8 cellular contexts compared by ENCODE assay signal in the genomic region with DNA sequence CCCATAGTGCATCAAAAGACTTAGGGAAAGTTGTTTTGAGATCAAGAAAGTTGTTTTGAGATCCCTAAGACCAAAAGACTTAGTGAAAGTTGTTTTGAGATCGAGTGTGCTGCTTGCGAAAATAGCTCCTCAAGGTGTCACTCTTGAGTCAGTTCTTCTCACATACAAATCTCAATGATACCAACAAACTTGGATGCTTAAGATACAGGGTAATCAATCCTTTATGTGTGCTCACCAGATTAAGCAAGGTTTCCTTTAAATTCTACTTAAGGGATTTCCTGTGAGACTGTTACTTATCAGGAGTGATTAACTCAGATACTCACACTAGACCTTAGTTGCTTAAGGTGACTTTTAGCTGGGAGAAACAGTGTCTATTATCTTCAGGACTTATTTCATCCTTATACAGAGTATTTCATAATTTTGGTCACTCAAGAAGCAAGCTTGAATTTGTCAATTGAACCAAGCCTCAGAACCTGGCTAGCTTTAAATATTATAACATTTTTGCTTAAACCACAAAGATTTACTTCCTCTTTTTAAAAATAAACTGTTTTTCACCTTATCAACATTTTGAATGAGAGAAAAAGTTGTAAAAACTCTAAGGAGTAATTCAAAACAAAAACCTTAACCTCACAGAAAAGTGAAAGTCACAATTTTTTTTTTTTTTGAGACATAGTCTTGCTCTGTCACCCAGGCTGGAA. TPM values are rescaled to one million over a fixed set of nuclear protein-coding genes. Genes with fewer than 3 reads are reported as not detected.
A peak's percentile ranks its signal among the peaks of the same experiment; 100 is the strongest.
DNase-seq lines count a peak whose midpoint lies in the region; ATAC-seq, FAIRE-seq and TF ChIP-seq lines count a peak whose summit lies in the region.

No MANE protein-coding gene starts in this region.

- H3K9me3 ChIP-seq in prostate gland: no peaks in the 10 kb centered on the region

- peaks cover 7% of the 10 kb centered on the region for H3K4me1 Mint-ChIP-seq in activated CD8-positive, alpha-beta T cell treated with anti-CD3 and anti-CD28 coated beads for 36 hours (ENCODE audit: low read depth)

- no peaks in the 10 kb centered on the region for H3K36me3 ChIP-seq in prostate gland

- peak; percentile 40 for FAIRE-seq in frontal cortex (lab: Jason Lieb, UNC)

- CTCF ChIA-PET in activated CD8-positive, alpha-beta T cell treated with anti-CD3 and anti-CD28 coated beads for 36 hours (lab: Charles Lee): interaction anchor here (0.6 to 10.9 kb wide), 84 partner anchors 9 to 480 kb away, joined by 3 to 331 read pairs (median 6); a partner anchor contains a TSS

- no peak overlapping the region for H3K27ac ChIP-seq in prostate gland

- peak overlapping the region; percentile 34 for H3K4me3 Mint-ChIP-seq in activated CD8-positive, alpha-beta T cell treated with anti-CD3 and anti-CD28 coated beads for 36 hours

- H3K4me3 ChIP-seq in prostate gland: no peak overlapping the region

- no peaks in the 10 kb centered on the region for H3K27me3 ChIP-seq in prostate gland (replicated peaks; ENCODE audit: insufficient read depth)

- H3K4me1 ChIP-seq in prostate gland (replicated peaks): no peaks in the 10 kb centered on the region

- WGBS in prostate gland: 2% methylated on average over 2 of the region's 2 CpGs

- H3K27me3 Mint-ChIP-seq in activated CD8-positive, alpha-beta T cell treated with anti-CD3 and anti-CD28 coated beads for 36 hours: no peaks in the 10 kb centered on the region

- no peak for TF ChIP-seq POLR2A in prostate gland (IDR thresholded peaks at IDR 0.05)

- ATAC-seq in HG02798 (IDR thresholded peaks at IDR 0.05; ENCODE audit: poor library complexity, unreplicated experiment) (peak; percentile 63), HG03469 (IDR thresholded peaks at IDR 0.05; ENCODE audit: unreplicated experiment) (no peak)
- ATAC-seq in activated CD8-positive, alpha-beta T cell treated with anti-CD3 and anti-CD28 coated beads for 36 hours: peak; percentile 82

- POLR2A ChIA-PET in activated CD8-positive, alpha-beta T cell treated with anti-CD3 and anti-CD28 coated beads for 36 hours (lab: Charles Lee): interaction anchor here (0.7 to 1.6 kb wide), 4 partner anchors 89 to 285 kb away, joined by 3 to 4 read pairs (median 3); no protein-coding TSS in a partner anchor

- intact Hi-C loops in activated CD8-positive, alpha-beta T cell treated with anti-CD3 and anti-CD28 coated beads for 36 hours (cut with micrococcal nuclease): loop anchor here (2.0 to 10.0 kb wide), 2 partner anchors 162 to 186 kb away; a partner anchor contains a TSS
- intact Hi-C loops in prostate gland (cut with DNase I): loop anchor here (2.0 to 5.0 kb wide), 2 partner anchors 184 to 252 kb away; no protein-coding TSS in a partner anchor

- no peaks in the 10 kb centered on the region for H3K36me3 Mint-ChIP-seq in activated CD8-positive, alpha-beta T cell treated with anti-CD3 and anti-CD28 coated beads for 36 hours (ENCODE audit: low read depth)

- peak; percentile 27 for DNase-seq in stimulated activated CD4-positive, alpha-beta T cell treated with anti-CD3 and anti-CD28 coated beads, Interleukin-15, amount 100 ng/mL, for 24 hours
- DNase-seq in stimulated activated CD4-positive, alpha-beta T cell treated with anti-CD3 and anti-CD28 coated beads, Interleukin-2, amount 100 ng/mL, for 24 hours: no peak
- DNase-seq in NCI-H2196 treated with DMSO at 0.1 percent for 48 hours (lab: John Stamatoyannopoulos, UW; ENCODE audit: unreplicated experiment) (peak; percentile 36), frontal cortex (ENCODE audit: low spot score in 2 of 2) (peak in 1 of 2 donors; percentile 23), prostate gland (ENCODE audit: low spot score) (peak; percentile 28)
- peak; percentile 52 for DNase-seq in activated CD8-positive, alpha-beta T cell treated with anti-CD3 and anti-CD28 coated beads for 36 hours

- peak overlapping the region; percentile 28 for H3K27ac Mint-ChIP-seq in activated CD8-positive, alpha-beta T cell treated with anti-CD3 and anti-CD28 coated beads for 36 hours

- no peaks in the 10 kb centered on the region for H3K9me3 Mint-ChIP-seq in activated CD8-positive, alpha-beta T cell treated with anti-CD3 and anti-CD28 coated beads for 36 hours

- peak; percentile 74 for TF ChIP-seq CTCF in activated CD8-positive, alpha-beta T cell treated with anti-CD3 and anti-CD28 coated beads for 36 hours (IDR thresholded peaks at IDR 0.05)
- TF ChIP-seq CTCF in prostate gland (IDR thresholded peaks at IDR 0.05): peak; percentile 37 to 62 (median 50)

RNA-seq across cellular contexts. Expression of a gene that starts 8.0 kb away (rescaled TPM):
- total RNA-seq in activated CD8-positive, alpha-beta T cell treated with anti-CD3 and anti-CD28 coated beads for 36 hours: 10 to 100 TPM; 21.2 to 21.3 TPM
- total RNA-seq in frontal cortex (106 TPM), prostate gland (10 to 100 TPM; 12.4 to 19.8 TPM)

RNA-seq across cellular contexts. Expression of a gene that starts 56.2 kb away (rescaled TPM):
- total RNA-seq in activated CD8-positive, alpha-beta T cell treated with anti-CD3 and anti-CD28 coated beads for 36 hours: 10 to 100 TPM; 60.6 to 69.1 TPM
- total RNA-seq in frontal cortex (44.8 TPM), prostate gland (100 to 1,000 TPM in 1 of 2 donors, 10 to 100 TPM in 1; 86.2 to 126 TPM)

Comparison
In these comparisons a context has a peak if more than half of its experiments do, and no peak if none do; other contexts are left out.
1. DNase-seq: peak in stimulated activated CD4-positive, alpha-beta T cell treated with anti-CD3 and anti-CD28 coated beads, Interleukin-15, amount 100 ng/mL, for 24 hours (single experiment), NCI-H2196 treated with DMSO at 0.1 percent for 48 hours (single experiment), activated CD8-positive, alpha-beta T cell treated with anti-CD3 and anti-CD28 coated beads for 36 hours (single experiment) and prostate gland (single experiment); none in stimulated activated CD4-positive, alpha-beta T cell treated with anti-CD3 and anti-CD28 coated beads, Interleukin-2, amount 100 ng/mL, for 24 hours (0 of 2).